Comparison of ENCODE assay signal across 11 cellular contexts in the genomic region with DNA sequence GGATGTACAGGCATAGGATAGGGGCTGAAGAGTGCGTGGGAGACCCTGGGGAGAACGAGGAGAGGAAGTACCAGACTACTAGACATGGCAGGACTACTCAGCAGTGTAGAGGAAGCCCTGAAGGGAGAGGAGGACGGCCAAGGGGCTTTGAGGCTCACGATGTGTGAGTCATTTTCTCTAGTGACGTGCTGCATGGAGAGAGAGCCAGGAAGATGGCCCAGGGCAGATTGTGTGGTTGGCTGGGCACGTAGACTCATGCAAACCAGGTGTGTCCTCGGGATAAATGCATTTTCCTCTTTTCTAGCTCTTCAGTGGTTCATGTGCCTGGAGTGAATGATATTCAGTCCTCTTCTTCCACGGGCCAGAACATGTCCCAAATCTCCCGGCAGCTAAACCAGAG.
DNase-seq lines count a peak whose midpoint lies in the region; ATAC-seq and TF ChIP-seq lines count a peak whose summit lies in the region.
"Had no signal": no experiment of that assay in that cellular context is flagged by ENCODE, and none has a peak within 500 bp of the region (broad histone marks: within the 10 kb centered on the region; RNA-seq: fewer than 3 reads in every experiment).

No MANE protein-coding gene starts in this region.

- no peaks in the 10 kb centered on the region for H3K9me3 Mint-ChIP-seq in activated T-helper 2 cell treated with anti-CD3 and anti-CD28 coated beads, Interferon-gamma antibody, Interleukin-2, Interleukin-4, amounts not matched to agents 10 μg/mL and 5 μg/mL and 100 μg/mL, durations not matched to agents 14 hours and 24 hours and 36 hours
- H3K9me3 Mint-ChIP-seq: activated naive CD8-positive, alpha-beta T cell treated with anti-CD3 and anti-CD28 coated beads, Interleukin-2, amount 10 ng/mL, durations not matched to agents 7 days and 5 days had no signal

- peaks cover 38% of the 10 kb centered on the region for H3K4me1 ChIP-seq in RWPE2 (ENCODE audit: insufficient read depth, poor library complexity, severe bottlenecking)
- no peaks in the 10 kb centered on the region for H3K4me1 ChIP-seq in prostate gland (replicated peaks)

- no peaks in the 10 kb centered on the region for H3K4me1 Mint-ChIP-seq in activated T-helper 2 cell treated with anti-CD3 and anti-CD28 coated beads, Interferon-gamma antibody, Interleukin-2, Interleukin-4, amounts not matched to agents 10 μg/mL and 5 μg/mL and 100 μg/mL, durations not matched to agents 14 hours and 24 hours and 36 hours (ENCODE audit: low read depth)
- H3K4me1 Mint-ChIP-seq: activated naive CD8-positive, alpha-beta T cell treated with anti-CD3 and anti-CD28 coated beads, Interleukin-2, amount 10 ng/mL, durations not matched to agents 7 days and 5 days had no signal

- no peak for TF ChIP-seq CTCF in RWPE2 (IDR thresholded peaks at IDR 0.05; ENCODE audit: poor library complexity, severe bottlenecking)
- no peak for TF ChIP-seq CTCF in prostate gland (IDR thresholded peaks at IDR 0.05)

- H3K9me3 ChIP-seq in RWPE2 (ENCODE audit: severe bottlenecking) (no peaks in the 10 kb centered on the region), prostate gland (no peaks in the 10 kb centered on the region)

- H3K27ac Mint-ChIP-seq in activated T-helper 2 cell treated with anti-CD3 and anti-CD28 coated beads, Interferon-gamma antibody, Interleukin-2, Interleukin-4, amounts not matched to agents 10 μg/mL and 5 μg/mL and 100 μg/mL, durations not matched to agents 14 hours and 24 hours and 36 hours: no peak overlapping the region
- H3K27ac Mint-ChIP-seq: activated naive CD8-positive, alpha-beta T cell treated with anti-CD3 and anti-CD28 coated beads, Interleukin-2, amount 10 ng/mL, durations not matched to agents 7 days and 5 days had no signal

- no peaks in the 10 kb centered on the region for H3K36me3 ChIP-seq in RWPE2 (ENCODE audit: low read depth)
- no peaks in the 10 kb centered on the region for H3K36me3 ChIP-seq in prostate gland

- 53% methylated on average over 9 of the region's 9 CpGs for WGBS in prostate gland

- H3K27ac ChIP-seq in RWPE2 (ENCODE audit: poor library complexity, severe bottlenecking): peak overlapping the region; percentile 97
- peak overlapping the region; percentile 95 for H3K27ac ChIP-seq in epithelial cell of prostate
- H3K27ac ChIP-seq in prostate gland: no peak overlapping the region

- peaks cover 2% of the 10 kb centered on the region for H3K27me3 Mint-ChIP-seq in activated T-helper 2 cell treated with anti-CD3 and anti-CD28 coated beads, Interferon-gamma antibody, Interleukin-2, Interleukin-4, amounts not matched to agents 10 μg/mL and 5 μg/mL and 100 μg/mL, durations not matched to agents 14 hours and 24 hours and 36 hours (ENCODE audit: low read depth)

- DNase-seq in H4 (ENCODE audit: low spot score) (peak; percentile 72), RWPE2 (ENCODE audit: low spot score) (peak; percentile 99), epithelial cell of prostate (ENCODE audit: low read depth, low spot score) (peak; percentile 98), prostate gland (ENCODE audit: low spot score) (peak; percentile 39), germinal center (ENCODE audit: low spot score) (no peak), T-helper 1 cell (no peak)
- DNase-seq in activated T-helper 2 cell treated with anti-CD3 and anti-CD28 coated beads, Interferon-gamma antibody, Interleukin-2, Interleukin-4, amounts not matched to agents 10 μg/mL and 5 μg/mL and 100 μg/mL, durations not matched to agents 14 hours and 24 hours and 36 hours (ENCODE audit: low spot score): no peak
- DNase-seq: activated CD4-positive, alpha-beta T cell treated with anti-CD3 and anti-CD28 coated beads, Interleukin-2, amount 50 U/mL, for 48 hours; activated naive CD8-positive, alpha-beta T cell treated with anti-CD3 and anti-CD28 coated beads, Interleukin-2, amount 10 ng/mL, durations not matched to agents 7 days and 5 days; midbrain had no signal

- no peaks in the 10 kb centered on the region for H3K36me3 Mint-ChIP-seq in activated T-helper 2 cell treated with anti-CD3 and anti-CD28 coated beads, Interferon-gamma antibody, Interleukin-2, Interleukin-4, amounts not matched to agents 10 μg/mL and 5 μg/mL and 100 μg/mL, durations not matched to agents 14 hours and 24 hours and 36 hours (ENCODE audit: low read depth)
- H3K36me3 Mint-ChIP-seq: activated naive CD8-positive, alpha-beta T cell treated with anti-CD3 and anti-CD28 coated beads, Interleukin-2, amount 10 ng/mL, durations not matched to agents 7 days and 5 days had no signal

- intact Hi-C loops in prostate gland (cut with DNase I): no loop called here
- intact Hi-C loops in activated T-helper 2 cell treated with anti-CD3 and anti-CD28 coated beads, Interferon-gamma antibody, Interleukin-2, Interleukin-4, amounts not matched to agents 10 μg/mL and 5 μg/mL and 100 μg/mL, durations not matched to agents 14 hours and 24 hours and 36 hours (cut with micrococcal nuclease): no loop called here

- peak; percentile 17 for TF ChIP-seq POLR2A in prostate gland (IDR thresholded peaks at IDR 0.05)

- H3K4me3 ChIP-seq in RWPE2 (ENCODE audit: severe bottlenecking): no peak overlapping the region
- H3K4me3 ChIP-seq in prostate gland: no peak overlapping the region

- ATAC-seq in RWPE2 (ENCODE audit: low read depth) (peak; percentile 91), HG02885 (IDR thresholded peaks at IDR 0.05; ENCODE audit: poor library complexity, unreplicated experiment) (no peak)

- H3K27me3 ChIP-seq in RWPE2 (ENCODE audit: insufficient read depth, poor library complexity, severe bottlenecking) (no peaks in the 10 kb centered on the region), prostate gland (replicated peaks; ENCODE audit: insufficient read depth) (no peaks in the 10 kb centered on the region)

- no peak overlapping the region for H3K4me3 Mint-ChIP-seq in activated T-helper 2 cell treated with anti-CD3 and anti-CD28 coated beads, Interferon-gamma antibody, Interleukin-2, Interleukin-4, amounts not matched to agents 10 μg/mL and 5 μg/mL and 100 μg/mL, durations not matched to agents 14 hours and 24 hours and 36 hours (ENCODE audit: low read depth)
- H3K4me3 Mint-ChIP-seq: activated naive CD8-positive, alpha-beta T cell treated with anti-CD3 and anti-CD28 coated beads, Interleukin-2, amount 10 ng/mL, durations not matched to agents 7 days and 5 days had no signal

Comparison
In these comparisons a context has a peak if more than half of its experiments do, and no peak if none do; other contexts are left out.
1. DNase-seq: peak in H4 (single experiment), RWPE2 (single experiment), epithelial cell of prostate (single experiment) and prostate gland (single experiment); none in activated T-helper 2 cell treated with anti-CD3 and anti-CD28 coated beads, Interferon-gamma antibody, Interleukin-2, Interleukin-4, amounts not matched to agents 10 μg/mL and 5 μg/mL and 100 μg/mL, durations not matched to agents 14 hours and 24 hours and 36 hours (single experiment), germinal center (single experiment) and T-helper 1 cell (0 of 5).
2. H3K27ac ChIP-seq: peak in RWPE2 (single experiment) and epithelial cell of prostate (single experiment); none in prostate gland (0 of 2).